2 cellular contexts compared by ENCODE assay signal in the genomic region with DNA sequence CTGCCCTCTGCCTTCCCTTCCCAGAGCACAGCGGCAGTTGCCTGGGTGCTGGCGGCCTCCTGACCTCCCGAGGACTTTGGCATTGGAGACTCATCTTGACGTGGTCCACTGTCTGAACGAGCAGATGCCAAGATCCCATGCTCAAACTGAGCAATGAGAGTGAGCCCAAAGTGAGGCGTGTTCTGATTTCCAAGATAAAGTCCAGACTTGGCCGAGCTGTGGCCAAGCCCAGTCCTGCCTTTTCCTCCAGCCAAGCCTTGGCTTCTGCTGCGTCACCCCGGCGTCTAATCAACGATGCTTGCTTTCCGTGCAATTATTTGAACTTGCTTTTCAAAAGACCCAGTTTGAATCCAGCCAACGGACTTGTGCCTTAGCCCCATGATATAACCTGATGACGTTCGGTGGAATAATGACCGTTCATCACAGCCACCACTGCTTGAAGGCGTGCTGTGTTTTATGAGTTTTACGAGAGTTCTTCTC.
TF ChIP-seq lines count a peak whose summit lies in the region.

No MANE protein-coding gene starts in this region.

TF ChIP-seq in GM23338, 12 proteins besides CTCF, POLR2A, EP300 and RAD21 (continued from another document):
- TF ChIP-seq, protein P1, sequence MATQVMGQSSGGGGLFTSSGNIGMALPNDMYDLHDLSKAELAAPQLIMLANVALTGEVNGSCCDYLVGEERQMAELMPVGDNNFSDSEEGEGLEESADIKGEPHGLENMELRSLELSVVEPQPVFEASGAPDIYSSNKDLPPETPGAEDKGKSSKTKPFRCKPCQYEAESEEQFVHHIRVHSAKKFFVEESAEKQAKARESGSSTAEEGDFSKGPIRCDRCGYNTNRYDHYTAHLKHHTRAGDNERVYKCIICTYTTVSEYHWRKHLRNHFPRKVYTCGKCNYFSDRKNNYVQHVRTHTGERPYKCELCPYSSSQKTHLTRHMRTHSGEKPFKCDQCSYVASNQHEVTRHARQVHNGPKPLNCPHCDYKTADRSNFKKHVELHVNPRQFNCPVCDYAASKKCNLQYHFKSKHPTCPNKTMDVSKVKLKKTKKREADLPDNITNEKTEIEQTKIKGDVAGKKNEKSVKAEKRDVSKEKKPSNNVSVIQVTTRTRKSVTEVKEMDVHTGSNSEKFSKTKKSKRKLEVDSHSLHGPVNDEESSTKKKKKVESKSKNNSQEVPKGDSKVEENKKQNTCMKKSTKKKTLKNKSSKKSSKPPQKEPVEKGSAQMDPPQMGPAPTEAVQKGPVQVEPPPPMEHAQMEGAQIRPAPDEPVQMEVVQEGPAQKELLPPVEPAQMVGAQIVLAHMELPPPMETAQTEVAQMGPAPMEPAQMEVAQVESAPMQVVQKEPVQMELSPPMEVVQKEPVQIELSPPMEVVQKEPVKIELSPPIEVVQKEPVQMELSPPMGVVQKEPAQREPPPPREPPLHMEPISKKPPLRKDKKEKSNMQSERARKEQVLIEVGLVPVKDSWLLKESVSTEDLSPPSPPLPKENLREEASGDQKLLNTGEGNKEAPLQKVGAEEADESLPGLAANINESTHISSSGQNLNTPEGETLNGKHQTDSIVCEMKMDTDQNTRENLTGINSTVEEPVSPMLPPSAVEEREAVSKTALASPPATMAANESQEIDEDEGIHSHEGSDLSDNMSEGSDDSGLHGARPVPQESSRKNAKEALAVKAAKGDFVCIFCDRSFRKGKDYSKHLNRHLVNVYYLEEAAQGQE (IDR thresholded peaks at IDR 0.05; ENCODE audit: unreplicated experiment): no peak
- no peak for TF ChIP-seq POLR2AphosphoS5 (IDR thresholded peaks at IDR 0.05; ENCODE audit: low read depth)
- no peak for TF ChIP-seq EZH2phosphoT487 (IDR thresholded peaks at IDR 0.05; ENCODE audit: unreplicated experiment)
- no peak for TF ChIP-seq NANOG (IDR thresholded peaks at IDR 0.05; ENCODE audit: borderline replicate concordance)
- TF ChIP-seq, protein P2, sequence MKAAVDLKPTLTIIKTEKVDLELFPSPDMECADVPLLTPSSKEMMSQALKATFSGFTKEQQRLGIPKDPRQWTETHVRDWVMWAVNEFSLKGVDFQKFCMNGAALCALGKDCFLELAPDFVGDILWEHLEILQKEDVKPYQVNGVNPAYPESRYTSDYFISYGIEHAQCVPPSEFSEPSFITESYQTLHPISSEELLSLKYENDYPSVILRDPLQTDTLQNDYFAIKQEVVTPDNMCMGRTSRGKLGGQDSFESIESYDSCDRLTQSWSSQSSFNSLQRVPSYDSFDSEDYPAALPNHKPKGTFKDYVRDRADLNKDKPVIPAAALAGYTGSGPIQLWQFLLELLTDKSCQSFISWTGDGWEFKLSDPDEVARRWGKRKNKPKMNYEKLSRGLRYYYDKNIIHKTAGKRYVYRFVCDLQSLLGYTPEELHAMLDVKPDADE (IDR thresholded peaks at IDR 0.05): no peak
- no peak for TF ChIP-seq CREB1 (CRISPR knock-in tag; IDR thresholded peaks at IDR 0.05; ENCODE audit: low read depth)
- TF ChIP-seq, protein P3, sequence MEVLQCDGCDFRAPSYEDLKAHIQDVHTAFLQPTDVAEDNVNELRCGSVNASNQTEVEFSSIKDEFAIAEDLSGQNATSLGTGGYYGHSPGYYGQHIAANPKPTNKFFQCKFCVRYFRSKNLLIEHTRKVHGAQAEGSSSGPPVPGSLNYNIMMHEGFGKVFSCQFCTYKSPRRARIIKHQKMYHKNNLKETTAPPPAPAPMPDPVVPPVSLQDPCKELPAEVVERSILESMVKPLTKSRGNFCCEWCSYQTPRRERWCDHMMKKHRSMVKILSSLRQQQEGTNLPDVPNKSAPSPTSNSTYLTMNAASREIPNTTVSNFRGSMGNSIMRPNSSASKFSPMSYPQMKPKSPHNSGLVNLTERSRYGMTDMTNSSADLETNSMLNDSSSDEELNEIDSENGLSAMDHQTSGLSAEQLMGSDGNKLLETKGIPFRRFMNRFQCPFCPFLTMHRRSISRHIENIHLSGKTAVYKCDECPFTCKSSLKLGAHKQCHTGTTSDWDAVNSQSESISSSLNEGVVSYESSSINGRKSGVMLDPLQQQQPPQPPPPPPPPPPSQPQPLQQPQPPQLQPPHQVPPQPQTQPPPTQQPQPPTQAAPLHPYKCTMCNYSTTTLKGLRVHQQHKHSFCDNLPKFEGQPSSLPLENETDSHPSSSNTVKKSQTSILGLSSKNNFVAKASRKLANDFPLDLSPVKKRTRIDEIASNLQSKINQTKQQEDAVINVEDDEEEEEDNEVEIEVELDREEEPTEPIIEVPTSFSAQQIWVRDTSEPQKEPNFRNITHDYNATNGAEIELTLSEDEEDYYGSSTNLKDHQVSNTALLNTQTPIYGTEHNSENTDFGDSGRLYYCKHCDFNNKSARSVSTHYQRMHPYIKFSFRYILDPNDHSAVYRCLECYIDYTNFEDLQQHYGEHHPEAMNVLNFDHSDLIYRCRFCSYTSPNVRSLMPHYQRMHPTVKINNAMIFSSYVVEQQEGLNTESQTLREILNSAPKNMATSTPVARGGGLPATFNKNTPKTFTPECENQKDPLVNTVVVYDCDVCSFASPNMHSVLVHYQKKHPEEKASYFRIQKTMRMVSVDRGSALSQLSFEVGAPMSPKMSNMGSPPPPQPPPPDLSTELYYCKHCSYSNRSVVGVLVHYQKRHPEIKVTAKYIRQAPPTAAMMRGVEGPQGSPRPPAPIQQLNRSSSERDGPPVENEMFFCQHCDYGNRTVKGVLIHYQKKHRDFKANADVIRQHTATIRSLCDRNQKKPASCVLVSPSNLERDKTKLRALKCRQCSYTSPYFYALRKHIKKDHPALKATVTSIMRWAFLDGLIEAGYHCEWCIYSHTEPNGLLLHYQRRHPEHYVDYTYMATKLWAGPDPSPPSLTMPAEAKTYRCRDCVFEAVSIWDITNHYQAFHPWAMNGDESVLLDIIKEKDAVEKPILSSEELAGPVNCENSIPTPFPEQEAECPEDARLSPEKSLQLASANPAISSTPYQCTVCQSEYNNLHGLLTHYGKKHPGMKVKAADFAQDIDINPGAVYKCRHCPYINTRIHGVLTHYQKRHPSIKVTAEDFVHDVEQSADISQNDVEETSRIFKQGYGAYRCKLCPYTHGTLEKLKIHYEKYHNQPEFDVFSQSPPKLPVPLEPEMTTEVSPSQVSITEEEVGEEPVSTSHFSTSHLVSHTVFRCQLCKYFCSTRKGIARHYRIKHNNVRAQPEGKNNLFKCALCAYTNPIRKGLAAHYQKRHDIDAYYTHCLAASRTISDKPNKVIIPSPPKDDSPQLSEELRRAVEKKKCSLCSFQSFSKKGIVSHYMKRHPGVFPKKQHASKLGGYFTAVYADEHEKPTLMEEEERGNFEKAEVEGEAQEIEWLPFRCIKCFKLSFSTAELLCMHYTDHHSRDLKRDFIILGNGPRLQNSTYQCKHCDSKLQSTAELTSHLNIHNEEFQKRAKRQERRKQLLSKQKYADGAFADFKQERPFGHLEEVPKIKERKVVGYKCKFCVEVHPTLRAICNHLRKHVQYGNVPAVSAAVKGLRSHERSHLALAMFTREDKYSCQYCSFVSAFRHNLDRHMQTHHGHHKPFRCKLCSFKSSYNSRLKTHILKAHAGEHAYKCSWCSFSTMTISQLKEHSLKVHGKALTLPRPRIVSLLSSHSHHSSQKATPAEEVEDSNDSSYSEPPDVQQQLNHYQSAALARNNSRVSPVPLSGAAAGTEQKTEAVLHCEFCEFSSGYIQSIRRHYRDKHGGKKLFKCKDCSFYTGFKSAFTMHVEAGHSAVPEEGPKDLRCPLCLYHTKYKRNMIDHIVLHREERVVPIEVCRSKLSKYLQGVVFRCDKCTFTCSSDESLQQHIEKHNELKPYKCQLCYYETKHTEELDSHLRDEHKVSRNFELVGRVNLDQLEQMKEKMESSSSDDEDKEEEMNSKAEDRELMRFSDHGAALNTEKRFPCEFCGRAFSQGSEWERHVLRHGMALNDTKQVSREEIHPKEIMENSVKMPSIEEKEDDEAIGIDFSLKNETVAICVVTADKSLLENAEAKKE (CRISPR knock-in tag; IDR thresholded peaks at IDR 0.05): no peak
- TF ChIP-seq ZNF114 (CRISPR knock-in tag; IDR thresholded peaks at IDR 0.05): no peak
TF ChIP-seq in GM23338: peak in this region for 0.

TF ChIP-seq in K562, 482 proteins besides CTCF, POLR2A, EP300 and RAD21 (continued from another document):
- TF ChIP-seq, protein P4, sequence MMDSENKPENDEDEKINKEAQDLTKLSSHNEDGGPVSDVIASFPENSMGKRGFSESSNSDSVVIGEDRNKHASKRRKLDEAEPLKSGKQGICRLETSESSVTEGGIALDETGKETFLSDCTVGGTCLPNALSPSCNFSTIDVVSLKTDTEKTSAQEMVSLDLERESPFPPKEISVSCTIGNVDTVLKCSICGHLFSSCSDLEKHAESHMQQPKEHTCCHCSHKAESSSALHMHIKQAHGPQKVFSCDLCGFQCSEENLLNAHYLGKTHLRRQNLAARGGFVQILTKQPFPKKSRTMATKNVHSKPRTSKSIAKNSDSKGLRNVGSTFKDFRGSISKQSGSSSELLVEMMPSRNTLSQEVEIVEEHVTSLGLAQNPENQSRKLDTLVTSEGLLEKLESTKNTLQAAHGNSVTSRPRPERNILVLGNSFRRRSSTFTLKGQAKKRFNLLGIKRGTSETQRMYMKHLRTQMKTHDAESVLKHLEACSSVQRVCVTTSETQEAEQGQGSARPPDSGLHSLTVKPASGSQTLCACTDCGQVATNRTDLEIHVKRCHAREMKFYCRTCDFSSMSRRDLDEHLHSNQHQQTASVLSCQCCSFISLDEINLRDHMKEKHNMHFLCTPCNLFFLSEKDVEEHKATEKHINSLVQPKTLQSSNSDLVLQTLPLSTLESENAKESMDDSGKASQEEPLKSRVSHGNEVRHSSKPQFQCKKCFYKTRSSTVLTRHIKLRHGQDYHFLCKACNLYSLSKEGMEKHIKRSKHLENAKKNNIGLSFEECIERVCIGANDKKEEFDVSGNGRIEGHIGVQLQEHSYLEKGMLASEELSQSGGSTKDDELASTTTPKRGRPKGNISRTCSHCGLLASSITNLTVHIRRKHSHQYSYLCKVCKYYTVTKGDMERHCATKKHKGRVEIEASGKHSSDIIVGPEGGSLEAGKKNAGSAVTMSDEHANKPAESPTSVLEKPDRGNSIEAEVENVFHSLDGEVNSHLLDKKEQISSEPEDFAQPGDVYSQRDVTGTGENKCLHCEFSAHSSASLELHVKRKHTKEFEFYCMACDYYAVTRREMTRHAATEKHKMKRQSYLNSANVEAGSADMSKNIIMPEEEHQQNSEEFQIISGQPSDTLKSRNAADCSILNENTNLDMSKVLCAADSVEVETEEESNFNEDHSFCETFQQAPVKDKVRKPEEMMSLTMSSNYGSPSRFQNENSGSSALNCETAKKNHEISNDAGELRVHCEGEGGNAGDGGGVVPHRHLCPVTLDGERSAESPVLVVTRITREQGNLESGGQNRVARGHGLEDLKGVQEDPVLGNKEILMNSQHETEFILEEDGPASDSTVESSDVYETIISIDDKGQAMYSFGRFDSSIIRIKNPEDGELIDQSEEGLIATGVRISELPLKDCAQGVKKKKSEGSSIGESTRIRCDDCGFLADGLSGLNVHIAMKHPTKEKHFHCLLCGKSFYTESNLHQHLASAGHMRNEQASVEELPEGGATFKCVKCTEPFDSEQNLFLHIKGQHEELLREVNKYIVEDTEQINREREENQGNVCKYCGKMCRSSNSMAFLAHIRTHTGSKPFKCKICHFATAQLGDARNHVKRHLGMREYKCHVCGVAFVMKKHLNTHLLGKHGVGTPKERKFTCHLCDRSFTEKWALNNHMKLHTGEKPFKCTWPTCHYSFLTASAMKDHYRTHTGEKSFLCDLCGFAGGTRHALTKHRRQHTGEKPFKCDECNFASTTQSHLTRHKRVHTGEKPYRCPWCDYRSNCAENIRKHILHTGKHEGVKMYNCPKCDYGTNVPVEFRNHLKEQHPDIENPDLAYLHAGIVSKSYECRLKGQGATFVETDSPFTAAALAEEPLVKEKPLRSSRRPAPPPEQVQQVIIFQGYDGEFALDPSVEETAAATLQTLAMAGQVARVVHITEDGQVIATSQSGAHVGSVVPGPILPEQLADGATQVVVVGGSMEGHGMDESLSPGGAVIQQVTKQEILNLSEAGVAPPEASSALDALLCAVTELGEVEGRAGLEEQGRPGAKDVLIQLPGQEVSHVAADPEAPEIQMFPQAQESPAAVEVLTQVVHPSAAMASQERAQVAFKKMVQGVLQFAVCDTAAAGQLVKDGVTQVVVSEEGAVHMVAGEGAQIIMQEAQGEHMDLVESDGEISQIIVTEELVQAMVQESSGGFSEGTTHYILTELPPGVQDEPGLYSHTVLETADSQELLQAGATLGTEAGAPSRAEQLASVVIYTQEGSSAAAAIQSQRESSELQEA (IDR thresholded peaks at IDR 0.05; ENCODE audit: low read depth): no peak
- TF ChIP-seq, protein P5, sequence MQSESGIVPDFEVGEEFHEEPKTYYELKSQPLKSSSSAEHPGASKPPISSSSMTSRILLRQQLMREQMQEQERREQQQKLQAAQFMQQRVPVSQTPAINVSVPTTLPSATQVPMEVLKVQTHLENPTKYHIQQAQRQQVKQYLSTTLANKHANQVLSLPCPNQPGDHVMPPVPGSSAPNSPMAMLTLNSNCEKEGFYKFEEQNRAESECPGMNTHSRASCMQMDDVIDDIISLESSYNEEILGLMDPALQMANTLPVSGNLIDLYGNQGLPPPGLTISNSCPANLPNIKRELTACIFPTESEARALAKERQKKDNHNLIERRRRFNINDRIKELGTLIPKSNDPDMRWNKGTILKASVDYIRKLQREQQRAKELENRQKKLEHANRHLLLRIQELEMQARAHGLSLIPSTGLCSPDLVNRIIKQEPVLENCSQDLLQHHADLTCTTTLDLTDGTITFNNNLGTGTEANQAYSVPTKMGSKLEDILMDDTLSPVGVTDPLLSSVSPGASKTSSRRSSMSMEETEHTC (IDR thresholded peaks at IDR 0.05): no peak
- TF ChIP-seq NFE2 (IDR thresholded peaks at IDR 0.05; ENCODE audit: low read depth): peak; percentile 53
- TF ChIP-seq MAFG (tag; conservative IDR thresholded peaks at IDR 0.05): peak; percentile 57
